In the genomic region with DNA sequence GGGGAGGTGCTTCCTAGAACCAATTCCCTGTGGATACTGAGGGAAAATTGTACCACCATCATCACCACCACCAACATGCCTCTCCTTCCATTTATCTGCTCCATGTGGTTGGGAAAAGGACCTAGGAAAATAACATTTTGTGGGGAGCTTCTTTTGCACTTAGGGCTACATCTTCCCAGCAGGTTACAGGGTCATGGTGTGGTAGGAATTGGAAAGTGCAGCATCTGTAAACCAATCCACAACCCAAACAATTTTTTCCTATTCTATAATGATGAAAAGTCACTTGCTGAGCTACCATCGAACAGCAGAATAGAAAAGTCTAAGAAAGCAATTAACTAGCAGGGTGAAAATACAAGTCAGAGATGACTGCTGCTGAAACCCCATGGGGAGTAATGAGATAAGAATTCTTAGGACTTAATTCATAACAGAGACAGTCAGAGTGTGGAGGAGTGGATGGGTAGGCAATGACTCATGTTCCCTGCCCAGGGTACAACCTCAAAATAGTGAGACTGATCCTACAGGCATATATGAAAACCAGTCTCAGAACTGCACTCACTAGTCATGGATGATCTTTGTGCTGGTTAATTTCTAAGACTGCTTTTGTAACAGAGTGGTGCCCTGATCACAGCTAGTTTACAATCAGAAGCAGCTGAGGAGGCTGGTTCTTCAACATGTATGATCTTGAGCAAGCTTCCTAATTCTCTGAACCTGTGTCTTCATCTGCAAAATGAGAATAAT, we compare ENCODE assay signal across 9 cellular contexts. TPM values are rescaled to one million over a fixed set of nuclear protein-coding genes. Genes with fewer than 3 reads are reported as not detected.
DNase-seq lines count a peak whose midpoint lies in the region; ATAC-seq lines count a peak whose summit lies in the region.
"Had no signal": no experiment of that assay in that cellular context is flagged by ENCODE, and none has a peak within 500 bp of the region (broad histone marks: within the 10 kb centered on the region; RNA-seq: fewer than 3 reads in every experiment).

No MANE protein-coding gene starts in this region.

- DNase-seq in Daoy (ENCODE audit: low read depth) (peak; percentile 95), HUDEP-2 (lab: John Stamatoyannopoulos, UW; ENCODE audit: unreplicated experiment in 76 of 76) (peak in 53 of 76 experiments; percentile 2 to 81 (median 42)), dedifferentiated amniotic fluid mesenchymal stem cell (ENCODE audit: extremely low spot score) (peak; percentile 80), stromal cell of bone marrow (ENCODE audit: low read depth) (peak; percentile 72), NCI-H1694 (lab: John Stamatoyannopoulos, UW) (no peak), globus pallidus (ENCODE audit: low spot score) (no peak)
- DNase-seq in activated CD8-positive, alpha-beta memory T cell treated with anti-CD3 and anti-CD28 coated beads, Interleukin-2, amount 50 U/mL, for 4 hours, result no peak

- peak; percentile 62 for ATAC-seq in GM21423 (IDR thresholded peaks at IDR 0.05; ENCODE audit: unreplicated experiment)

RNA-seq across cellular contexts. Expression of a gene that starts 38.1 kb away (rescaled TPM):
- total RNA-seq in Daoy (2014; rRNA removed; shearing (Covaris generic)), result 0.71 and 1.4 TPM in 2 replicates
- total RNA-seq: glomerular endothelial cell had no signal

Comparison
In these comparisons a context has a peak if more than half of its experiments do, and no peak if none do; other contexts are left out.
1. DNase-seq: peak in Daoy (single experiment), HUDEP-2 (53 of 76), dedifferentiated amniotic fluid mesenchymal stem cell (single experiment) and stromal cell of bone marrow (single experiment); none in NCI-H1694 (single experiment), globus pallidus (single experiment) and activated CD8-positive, alpha-beta memory T cell treated with anti-CD3 and anti-CD28 coated beads, Interleukin-2, amount 50 U/mL, for 4 hours (single experiment).